ENCODE assay signal across 8 cellular contexts in genomic region chr14:73786632-73786941, GRCh38.
DNase-seq lines count a peak whose midpoint lies in the region; ATAC-seq, FAIRE-seq and TF ChIP-seq lines count a peak whose summit lies in the region.

No MANE protein-coding gene starts in this region.

- ATAC-seq in CD4-positive, alpha-beta T cell (ENCODE audit: poor library complexity): no peak
- ATAC-seq in GM21526 (IDR thresholded peaks at IDR 0.05; ENCODE audit: low FRiP score, unreplicated experiment): peak; percentile 35
- ATAC-seq in HG03139 (IDR thresholded peaks at IDR 0.05; ENCODE audit: unreplicated experiment): no peak

- H4K20me1 ChIP-seq in H1 (replicated peaks in 1 of 2; ENCODE audit: control insufficient read depth in 1 of 2, insufficient read depth in 2 of 2, low read length in 2 of 2): peaks cover 6 to 14% of the 10 kb centered on the region in 2 experiments

- H2AFZ ChIP-seq in H1 (ENCODE audit: low read length): 0 out of 2 replicates have a peak overlapping the region, but pooled peaks have one; percentile 37

- no peak overlapping the region for H2BK20ac ChIP-seq in H1 (ENCODE audit: low read length)

- no peak overlapping the region for H2BK5ac ChIP-seq in H1 (ENCODE audit: low read depth, low read length)

- intact Hi-C loops in CD4-positive, alpha-beta T cell (cut with DNase I, micrococcal nuclease): loop anchor here (1.0 to 5.0 kb wide), 5 partner anchors 9 to 44 kb away; a partner anchor contains a TSS

- no peak for TF ChIP-seq CTCF in CD4-positive, alpha-beta T cell (IDR thresholded peaks at IDR 0.05)
- no peak for TF ChIP-seq CTCF in Peyer's patch (IDR thresholded peaks at IDR 0.05)
- no peak for TF ChIP-seq CTCF in H1 (IDR thresholded peaks at IDR 0.05; ENCODE audit: control extremely low read depth in 1 of 3, insufficient read depth in 1 of 3, low read depth in 1 of 3, low read length in 3 of 3)

- peak overlapping the region; percentile 96 for H3K4me3 Mint-ChIP-seq in CD4-positive, alpha-beta T cell

- H3K4me1 ChIP-seq in Peyer's patch (peaks cover 8 to 73% (median 29%) of the 10 kb centered on the region in 4 donors), H1 (replicated peaks in 1 of 4; ENCODE audit: control insufficient read depth in 3 of 4, insufficient read depth in 4 of 4, low read length in 3 of 4) (peaks cover 7 to 21% (median 13%) of the 10 kb centered on the region in 4 experiments; a peak in 6 of 7 replicates), mucosa of rectum (ENCODE audit: control insufficient read depth in 2 of 2, insufficient read depth in 2 of 2, low read length in 2 of 2) (peaks cover 36 to 57% of the 10 kb centered on the region in 2 donors)

- peak overlapping the region; percentile 73 to 96 (median 84) for H3K4me3 ChIP-seq in Peyer's patch
- H3K4me3 ChIP-seq in H1 (ENCODE audit: extremely low read depth in 1 of 4, insufficient read depth in 2 of 4, low read depth in 3 of 4, low read length in 4 of 4): peak overlapping the region; percentile 42 to 75 (median 71)
- peak overlapping the region; percentile 75 to 91 for H3K4me3 ChIP-seq in mucosa of rectum (ENCODE audit: low read length in 2 of 2)

- H3K36me3 Mint-ChIP-seq in CD4-positive, alpha-beta T cell (ENCODE audit: low read depth): peaks cover 20% of the 10 kb centered on the region

- H3K9me3 Mint-ChIP-seq in CD4-positive, alpha-beta T cell: no peaks in the 10 kb centered on the region

- TF ChIP-seq RAD21 in H1 (IDR thresholded peaks at IDR 0.05 in 1 of 2, conservative IDR thresholded peaks at IDR 0.05 in 1 of 2; ENCODE audit: low read depth in 2 of 2, low read length in 2 of 2): no peak

- 0% methylated on average over 13 of the region's 23 CpGs; no CpG with 5 or more reads in 1 of the 2 experiments for WGBS in H1 (ENCODE audit: extremely low coverage in 1 of 2, insufficient coverage in 1 of 2, insufficient read length in 1 of 2, insufficient replicate concordance in 2 of 2, low coverage in 1 of 2, low lambda C conversion rate in 2 of 2, missing lambda C conversion rate in 1 of 2), 2 experiments

- no peaks in the 10 kb centered on the region for H3K9me3 ChIP-seq in CD4-positive, alpha-beta T cell (ENCODE audit: control insufficient read depth, low read length)
- no peaks in the 10 kb centered on the region for H3K9me3 ChIP-seq in Peyer's patch
- no peaks in the 10 kb centered on the region for H3K9me3 ChIP-seq in H1 (ENCODE audit: insufficient read depth in 2 of 2, low read depth in 1 of 2, low read length in 1 of 2)
- no peaks in the 10 kb centered on the region for H3K9me3 ChIP-seq in mucosa of rectum (ENCODE audit: control insufficient read depth in 2 of 2, low read length in 2 of 2)

- no peaks in the 10 kb centered on the region for H3K79me2 ChIP-seq in H1 (ENCODE audit: control insufficient read depth in 1 of 2, insufficient read depth in 2 of 2, low read length in 2 of 2)

- H3K27ac ChIP-seq in CD4-positive, alpha-beta T cell (ENCODE audit: low read depth, low read length): peak overlapping the region; percentile 76
- H3K27ac ChIP-seq in Peyer's patch (peak overlapping the region; percentile 95 to 99 (median 98)), H1 (ENCODE audit: low read depth, low read length) (no peak overlapping the region), mucosa of rectum (ENCODE audit: low read depth in 2 of 2, low read length in 2 of 2) (peak overlapping the region; percentile 95 to 97)

- DNase-seq in CD4-positive, alpha-beta T cell: no peak
- DNase-seq in Peyer's patch (peak in 1 of 3 donors; percentile 44), H1 (ENCODE audit: low read depth in 1 of 2, low spot score in 2 of 2) (no peak), occipital lobe (lab: John Stamatoyannopoulos, UW) (no peak), NCI-H446 treated with DMSO at 0.1 percent for 48 hours (lab: John Stamatoyannopoulos, UW) (no peak)

- POLR2A ChIA-PET in CD4-positive, alpha-beta T cell (lab: Charles Lee): interaction anchor here (0.8 to 13.0 kb wide), 19 partner anchors 11 to 650 kb away, joined by 3 to 430 read pairs (median 5); partner anchors contain the start of genes COQ6, FAM161B, PNMA1 and PSEN1
- POLR2A ChIA-PET in H1 (lab: Charles Lee; ENCODE audit: partially characterized antibody): interaction anchor here (0.7 to 4.9 kb wide), 9 partner anchors 9 to 73 kb away, joined by 3 to 42 read pairs (median 4); partner anchors contain the start of gene PTGR2

- H2BK12ac ChIP-seq in H1 (ENCODE audit: low read depth, low read length): no peak overlapping the region

- no peak overlapping the region for H3K18ac ChIP-seq in H1 (ENCODE audit: extremely low read depth, low read length)

- H3K56ac ChIP-seq in H1 (replicated peaks; ENCODE audit: insufficient read length, low read depth, low read length): no peak overlapping the region

- H3K4me2 ChIP-seq in H1 (ENCODE audit: insufficient read depth in 1 of 2, low read depth in 2 of 2, low read length in 2 of 2): peak overlapping the region; percentile 92 to 97

- no peaks in the 10 kb centered on the region for H3K79me1 ChIP-seq in H1 (ENCODE audit: low read depth, low read length)

- no peak for FAIRE-seq in H1 (lab: Jason Lieb, UNC)

- no peak overlapping the region for H4K91ac ChIP-seq in H1 (replicated peaks; ENCODE audit: insufficient read length, low read length)

- H3K36me3 ChIP-seq in Peyer's patch: peaks cover 0 to 4% (median 0%) of the 10 kb centered on the region in 3 donors
- no peaks in the 10 kb centered on the region for H3K36me3 ChIP-seq in H1 (ENCODE audit: control insufficient read depth in 2 of 4, insufficient read depth in 4 of 4, low read length in 3 of 4)
- H3K36me3 ChIP-seq in mucosa of rectum (ENCODE audit: control insufficient read depth in 2 of 2, insufficient read depth in 2 of 2, low read length in 2 of 2): peaks cover 2 to 4% of the 10 kb centered on the region in 2 donors

- TF ChIP-seq POLR2A in Peyer's patch (IDR thresholded peaks at IDR 0.05) (no peak), H1 (IDR thresholded peaks at IDR 0.05; ENCODE audit: control extremely low read depth in 1 of 2, low read depth in 2 of 2, low read length in 2 of 2) (no peak)

- CTCF ChIA-PET in CD4-positive, alpha-beta T cell (lab: Charles Lee): interaction anchor here (1.5 to 3.9 kb wide), 6 partner anchors 9 to 75 kb away, joined by 3 to 40 read pairs (median 8); a partner anchor contains a TSS
- CTCF ChIA-PET in H1 (lab: Charles Lee; ENCODE audit: partially characterized antibody): interaction anchor here (0.9 to 4.3 kb wide), 9 partner anchors 9 to 505 kb away, joined by 3 to 18 read pairs (median 6); no protein-coding TSS in a partner anchor

- peaks cover 17% of the 10 kb centered on the region for H3K23me2 ChIP-seq in H1 (ENCODE audit: low read depth, low read length)

- H3K27ac Mint-ChIP-seq in CD4-positive, alpha-beta T cell: peak overlapping the region; percentile 96

- TF ChIP-seq EP300 in H1 (IDR thresholded peaks at IDR 0.05; ENCODE audit: borderline replicate concordance in 1 of 2, low read depth in 2 of 2, low read length in 2 of 2): no peak

- no peaks in the 10 kb centered on the region for H3K27me3 Mint-ChIP-seq in CD4-positive, alpha-beta T cell

- H3K4ac ChIP-seq in H1 (replicated peaks; ENCODE audit: insufficient read length, low read depth, low read length): no peak overlapping the region

- no peak overlapping the region for H2AK5ac ChIP-seq in H1 (ENCODE audit: low read depth, low read length)

- H3K4me1 Mint-ChIP-seq in CD4-positive, alpha-beta T cell (ENCODE audit: low read depth): peaks cover 62% of the 10 kb centered on the region

- H3K27me3 ChIP-seq in CD4-positive, alpha-beta T cell (ENCODE audit: control insufficient read depth, insufficient read depth, low read length): no peaks in the 10 kb centered on the region
- no peaks in the 10 kb centered on the region for H3K27me3 ChIP-seq in Peyer's patch
- H3K27me3 ChIP-seq in H1 (replicated peaks in 1 of 4; ENCODE audit: control insufficient read depth in 3 of 4, extremely low read depth in 1 of 4, insufficient read depth in 3 of 4, low read length in 3 of 4): peaks cover 20 to 77% (median 62%) of the 10 kb centered on the region in 4 experiments
- no peaks in the 10 kb centered on the region for H3K27me3 ChIP-seq in mucosa of rectum (ENCODE audit: control insufficient read depth in 2 of 2, insufficient read depth in 2 of 2, low read length in 2 of 2)

- peak overlapping the region; percentile 72; the same call in 1 of the 2 replicates for H4K8ac ChIP-seq in H1 (ENCODE audit: extremely low read depth, insufficient read depth, low read length)

- H2BK15ac ChIP-seq in H1 (ENCODE audit: low read length): no peak overlapping the region

- no peak overlapping the region for H3K23ac ChIP-seq in H1 (ENCODE audit: insufficient read length)

- peak overlapping the region in 3 of 4 experiments; percentile 38 to 84 (median 59); a peak in 6 of 7 replicates for H3K9ac ChIP-seq in H1 (replicated peaks in 1 of 4; ENCODE audit: extremely low read depth in 1 of 4, low read depth in 3 of 4, low read length in 3 of 4)
- H3K9ac ChIP-seq in mucosa of rectum (ENCODE audit: low read depth in 1 of 2, low read length in 2 of 2): peak overlapping the region; percentile 89 to 93

- no peak overlapping the region for H2BK120ac ChIP-seq in H1 (replicated peaks; ENCODE audit: low read depth, low read length)

- no peak overlapping the region for H4K5ac ChIP-seq in H1 (ENCODE audit: insufficient read length, low read depth, low read length)

- no peak overlapping the region for H3K14ac ChIP-seq in H1 (ENCODE audit: insufficient read length)

TF ChIP-seq in H1, 55 proteins besides CTCF, POLR2A, EP300 and RAD21:
- TF ChIP-seq SIN3A (conservative IDR thresholded peaks at IDR 0.05 in 1 of 2, IDR thresholded peaks at IDR 0.05 in 1 of 2; ENCODE audit: low read depth in 1 of 2, low read length in 2 of 2) (0 out of 4 replicates have a peak, but pooled peaks of 1 of the 2 experiments have one; percentile 22), EGR1 (IDR thresholded peaks at IDR 0.05; ENCODE audit: borderline replicate concordance, low read depth, low read length) (peak; percentile 12; the same call in 1 of the 2 replicates), KDM1A (IDR thresholded peaks at IDR 0.05; ENCODE audit: borderline replicate concordance, low read length) (no peak)
